In genomic region chr5:110865400-110866094, GRCh38 we compare ENCODE assay signal across 10 cellular contexts.
DNase-seq lines count a peak whose midpoint lies in the region; ATAC-seq, FAIRE-seq and TF ChIP-seq lines count a peak whose summit lies in the region.
"Had no signal": no experiment of that assay in that cellular context is flagged by ENCODE, and none has a peak within 500 bp of the region (broad histone marks: within the 10 kb centered on the region; RNA-seq: fewer than 3 reads in every experiment).

No MANE protein-coding gene starts in this region.

- CTCF ChIA-PET in GM12878 (lab: Yijun Ruan, JAX): interaction anchor here (0.9 to 1.2 kb wide), 6 partner anchors 66 to 126 kb away, joined by 3 to 6 read pairs (median 3); no protein-coding TSS in a partner anchor

- H4K20me1 ChIP-seq in GM12878 (ENCODE audit: control insufficient read depth, insufficient read depth): no peaks in the 10 kb centered on the region

- no peaks in the 10 kb centered on the region for H3K9me3 Mint-ChIP-seq in nephron
- H3K9me3 Mint-ChIP-seq: memory B cell had no signal

- TF ChIP-seq RAD21 in GM12878 (IDR thresholded peaks at IDR 0.05; ENCODE audit: insufficient read depth, low read depth, low read length): peak; percentile 56

- SMC1A ChIA-PET in GM12878 (lab: Charles Lee; ENCODE audit: uncharacterized antibody, unreplicated experiment): interaction anchor here (0.5 to 3.3 kb wide), 3 partner anchors 11 to 112 kb away, joined by 3 to 13 read pairs (median 3); no protein-coding TSS in a partner anchor

- no peaks in the 10 kb centered on the region for H3K79me2 ChIP-seq in GM12878 (ENCODE audit: control insufficient read depth, insufficient read depth, low read length)

- no peak for TF ChIP-seq EP300 in GM12878 (IDR thresholded peaks at IDR 0.05; ENCODE audit: borderline replicate concordance in 1 of 2, control insufficient read depth in 1 of 2, low read depth in 2 of 2, low read length in 2 of 2)

- H3K27me3 Mint-ChIP-seq in nephron (ENCODE audit: low read depth) (peaks cover 5% of the 10 kb centered on the region), T-helper 17 cell (peaks cover 7% of the 10 kb centered on the region)
- H3K27me3 Mint-ChIP-seq: memory B cell had no signal

- DNase-seq in DMS53 (lab: John Stamatoyannopoulos, UW) (peak; percentile 73), LoVo (ENCODE audit: low spot score) (peak; percentile 24), GM12878 (ENCODE audit: low read depth, low spot score) (no peak), midbrain (lab: John Stamatoyannopoulos, UW) (no peak), T-helper 17 cell (no peak), posterior cingulate gyrus (no peak)

- H3K27ac ChIP-seq in GM12878 (ENCODE audit: control insufficient read depth, insufficient read depth): no peak overlapping the region
- H3K27ac ChIP-seq: SJSA1 had no signal

- no peak overlapping the region for H3K4me2 ChIP-seq in GM12878 (ENCODE audit: control insufficient read depth, insufficient read depth)

- H3K9me3 ChIP-seq in GM12878 (replicated peaks; ENCODE audit: control insufficient read depth, insufficient read depth, low read length): no peaks in the 10 kb centered on the region
- H3K9me3 ChIP-seq in T-helper 17 cell (ENCODE audit: control insufficient read depth, low read length, poor library complexity, severe bottlenecking): peaks cover 2% of the 10 kb centered on the region
- H3K9me3 ChIP-seq: SJSA1 had no signal

- no peaks in the 10 kb centered on the region for H3K27me3 ChIP-seq in GM12878 (replicated peaks in 1 of 2; ENCODE audit: control insufficient read depth in 2 of 2, insufficient read depth in 2 of 2, low read length in 1 of 2)
- H3K27me3 ChIP-seq: SJSA1 had no signal

- no peaks in the 10 kb centered on the region for H3K4me1 Mint-ChIP-seq in nephron
- H3K4me1 Mint-ChIP-seq in T-helper 17 cell: no peaks in the 10 kb centered on the region
- H3K4me1 Mint-ChIP-seq: memory B cell had no signal

- WGBS in GM12878 (ENCODE audit: insufficient coverage, insufficient replicate concordance, low lambda C conversion rate, missing lambda C conversion rate): 29% methylated on average over 4 of the region's 4 CpGs

- H3K36me3 ChIP-seq in GM12878 (ENCODE audit: control insufficient read depth in 2 of 2, insufficient read depth in 2 of 2, low read length in 1 of 2): no peaks in the 10 kb centered on the region
- H3K36me3 ChIP-seq: SJSA1 had no signal

- intact Hi-C loops in GM12878 (cut with micrococcal nuclease; ENCODE audit: unreplicated experiment) (loop anchor here (1.0 kb wide), 1 partner anchor 108 kb away; no protein-coding TSS in a partner anchor), posterior cingulate gyrus (cut with DNase I) (no loop called here)

- no TSS peak for BruUV-seq in GM12878 (replicated peaks; lab: Mats Ljungman, UMichigan)

- POLR2A ChIA-PET in GM12878 (lab: Charles Lee): no interaction called here

- no peak overlapping the region for H2AFZ ChIP-seq in GM12878 (ENCODE audit: control insufficient read depth, low read depth, low read length)

- no peak overlapping the region for H3K27ac Mint-ChIP-seq in nephron
- H3K27ac Mint-ChIP-seq in T-helper 17 cell: no peak overlapping the region
- H3K27ac Mint-ChIP-seq: memory B cell had no signal

- RAD21 ChIA-PET in GM12878 (lab: Charles Lee; ENCODE audit: unreplicated experiment): no interaction called here

- no peaks in the 10 kb centered on the region for H3K36me3 Mint-ChIP-seq in nephron (ENCODE audit: low read depth)
- no peaks in the 10 kb centered on the region for H3K36me3 Mint-ChIP-seq in T-helper 17 cell (ENCODE audit: low read depth)
- H3K36me3 Mint-ChIP-seq: memory B cell had no signal

- TF ChIP-seq CTCF in GM12878 (IDR thresholded peaks at IDR 0.05 in 2 of 3, conservative IDR thresholded peaks at IDR 0.05 in 1 of 3; ENCODE audit: control insufficient read depth in 2 of 3, extremely low read depth in 1 of 3, insufficient read depth in 1 of 3, low read depth in 3 of 3, low read length in 3 of 3) (peak; percentile 49 to 64 (median 53)), nephron (IDR thresholded peaks at IDR 0.05; ENCODE audit: unreplicated experiment in 3 of 3) (peak; percentile 23 to 53 (median 39))

- no peak overlapping the region for H3K9ac ChIP-seq in GM12878 (ENCODE audit: control insufficient read depth, insufficient read depth, low read length)

- ATAC-seq in GM19455 (IDR thresholded peaks at IDR 0.05; ENCODE audit: unreplicated experiment): peak; percentile 63
- ATAC-seq in GM12878: peak; percentile 80
- ATAC-seq in T-helper 17 cell: no peak

- in situ Hi-C loops in GM12878 (cut with MboI): no loop called here

- H3K4me3 Mint-ChIP-seq in nephron: no peak overlapping the region
- H3K4me3 Mint-ChIP-seq in T-helper 17 cell: no peak overlapping the region
- H3K4me3 Mint-ChIP-seq: memory B cell had no signal

- FAIRE-seq in GM12878 (lab: Jason Lieb, UNC): peak; percentile 61

- TF ChIP-seq POLR2A in GM12878 (IDR thresholded peaks at IDR 0.05; ENCODE audit: low read depth, low read length): no peak

- H3K4me3 ChIP-seq in GM12878: no peak overlapping the region
- H3K4me3 ChIP-seq: SJSA1 had no signal

- H3K4me1 ChIP-seq in GM12878 (ENCODE audit: control insufficient read depth, insufficient read depth, low read length): no peaks in the 10 kb centered on the region
- H3K4me1 ChIP-seq: SJSA1 had no signal

TF ChIP-seq in GM12878, 131 proteins besides CTCF, POLR2A, EP300 and RAD21:
- TF ChIP-seq SMC3 (IDR thresholded peaks at IDR 0.05; ENCODE audit: borderline replicate concordance, low read length): peak; percentile 50; the same call in 1 of the 2 replicates
- TF ChIP-seq REST (IDR thresholded peaks at IDR 0.05; ENCODE audit: low read depth, low read length): peak; percentile 73
- no peak for TF ChIP-seq FOXK2 (IDR thresholded peaks at IDR 0.05)

Comparison
In these comparisons a context has a peak if more than half of its experiments do, and no peak if none do; other contexts are left out.
1. DNase-seq: peak in DMS53 (single experiment) and LoVo (single experiment); none in GM12878 (single experiment), midbrain (single experiment), T-helper 17 cell (0 of 3) and posterior cingulate gyrus (0 of 10).